Comparison of ENCODE assay signal across 12 cellular contexts in the genomic region with DNA sequence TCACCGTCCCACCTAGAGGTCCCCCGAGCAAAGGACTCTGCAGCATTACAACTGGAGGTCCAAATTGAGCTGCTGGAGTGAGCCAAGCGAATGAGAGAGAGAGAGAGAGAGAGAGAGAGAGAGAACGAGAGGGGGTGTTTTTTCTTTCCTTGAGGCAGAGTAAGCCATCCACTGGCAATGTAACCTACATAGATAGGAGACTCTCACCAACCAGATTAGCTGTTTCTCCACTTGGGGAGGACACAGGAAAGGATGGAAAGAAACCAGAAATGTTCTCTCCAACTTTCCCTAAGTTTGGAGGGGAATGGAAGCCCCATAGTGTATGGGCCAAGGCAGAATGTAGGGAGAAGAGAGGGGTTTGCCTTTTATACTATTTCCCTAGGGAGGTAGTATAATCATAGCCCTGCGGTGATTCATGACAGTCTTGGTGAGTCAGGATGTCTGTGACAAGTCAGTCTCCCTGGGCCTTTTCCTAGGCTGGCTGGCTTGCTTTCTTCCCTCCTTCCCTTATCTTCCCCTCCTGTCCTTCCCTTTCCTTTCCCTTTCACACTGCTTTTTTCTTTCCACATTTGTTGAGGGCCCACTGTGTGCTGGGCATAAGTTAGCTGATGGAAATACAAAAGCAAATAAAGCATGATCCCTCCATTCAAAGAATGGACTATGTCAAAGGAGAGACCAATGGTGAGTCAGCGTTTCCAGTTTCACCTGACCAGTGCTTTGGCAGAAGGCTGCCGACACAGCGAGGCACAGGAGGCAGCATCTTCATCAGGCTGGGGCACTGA. TPM values are rescaled to one million over a fixed set of nuclear protein-coding genes. Genes with fewer than 3 reads are reported as not detected.
A peak's percentile ranks its signal among the peaks of the same experiment; 100 is the strongest.
DNase-seq lines count a peak whose midpoint lies in the region; ATAC-seq, FAIRE-seq and TF ChIP-seq lines count a peak whose summit lies in the region.
"Had no signal": no experiment of that assay in that cellular context is flagged by ENCODE, and none has a peak within 500 bp of the region (broad histone marks: within the 10 kb centered on the region; RNA-seq: fewer than 3 reads in every experiment).

No MANE protein-coding gene starts in this region.

- H3K27ac ChIP-seq in A549: peak overlapping the region; percentile 40 to 75; a peak in 5 of 6 replicates
- H3K27ac ChIP-seq: upper lobe of left lung had no signal

- no peak for TF ChIP-seq RAD21 in A549 (conservative IDR thresholded peaks at IDR 0.05 in 1 of 2, IDR thresholded peaks at IDR 0.05 in 1 of 2)

- peak; percentile 97 to 98 for ATAC-seq in A549
- ATAC-seq in activated B cell treated with CpG ODN at 0.5 μM for 24 hours (ENCODE audit: low read depth): peak; percentile 49
- ATAC-seq in GM18502 (IDR thresholded peaks at IDR 0.05; ENCODE audit: poor library complexity, unreplicated experiment): no peak

- intact Hi-C loops in activated B cell treated with CpG ODN at 0.5 μM for 24 hours (cut with micrococcal nuclease): no loop called here

- peak overlapping the region; percentile 50 for H3K4me2 ChIP-seq in A549

- H3K4me3 Mint-ChIP-seq in activated B cell treated with CpG ODN at 0.5 μM for 24 hours: no peak overlapping the region

- no peaks in the 10 kb centered on the region for H3K9me3 ChIP-seq in A549
- H3K9me3 ChIP-seq: upper lobe of left lung had no signal

- POLR2A ChIA-PET in A549 (lab: Yijun Ruan, JAX): interaction anchor here (0.6 to 1.0 kb wide), 3 partner anchors 26 to 120 kb away, joined by 3 to 4 read pairs (median 3); partner anchors contain the start of gene PRPF38B
- POLR2A ChIA-PET in activated B cell treated with CpG ODN at 0.5 μM for 24 hours (lab: Charles Lee): no interaction called here

- TF ChIP-seq EP300 in A549 (IDR thresholded peaks at IDR 0.05): no peak

- DNase-seq in A549 (ENCODE audit: low read depth in 1 of 2, low spot score in 1 of 2) (peak; percentile 59 to 68), HCEC 1CT (peak; percentile 81), activated B cell treated with CpG ODN at 0.5 μM for 24 hours (no peak), hepatic stellate cell (ENCODE audit: low spot score) (peak; percentile 79), medulla oblongata (ENCODE audit: extremely low spot score) (no peak), SIG-M5 (lab: John Stamatoyannopoulos, UW) (no peak), middle frontal gyrus (ENCODE audit: extremely low spot score, low spot score) (no peak)
- DNase-seq: stimulated activated CD4-positive, alpha-beta T cell treated with anti-CD3 and anti-CD28 coated beads, Interleukin-12 subunit alpha, Interleukin-12 subunit beta, amount 100 ng/mL, for 4 hours; upper lobe of left lung had no signal

- TF ChIP-seq POLR2A in A549 (IDR thresholded peaks at IDR 0.05; ENCODE audit: low read length): no peak

- TF ChIP-seq CTCF in A549 (IDR thresholded peaks at IDR 0.05) (no peak), activated B cell treated with CpG ODN at 0.5 μM for 24 hours (IDR thresholded peaks at IDR 0.05) (no peak)

- peaks cover 19% of the 10 kb centered on the region for H3K4me1 ChIP-seq in A549
- H3K4me1 ChIP-seq: upper lobe of left lung had no signal

- no peaks in the 10 kb centered on the region for H3K4me1 Mint-ChIP-seq in activated B cell treated with CpG ODN at 0.5 μM for 24 hours

- no peak overlapping the region for H3K27ac Mint-ChIP-seq in activated B cell treated with CpG ODN at 0.5 μM for 24 hours
- H3K27ac Mint-ChIP-seq: activated T-helper 2 cell treated with anti-CD3 and anti-CD28 coated beads, Interferon-gamma antibody, Interleukin-2, Interleukin-4, amounts not matched to agents 10 μg/mL and 5 μg/mL and 100 μg/mL, durations not matched to agents 14 hours and 24 hours and 36 hours had no signal

- no peaks in the 10 kb centered on the region for H3K36me3 Mint-ChIP-seq in activated B cell treated with CpG ODN at 0.5 μM for 24 hours (ENCODE audit: low read depth)

- no peaks in the 10 kb centered on the region for H3K9me3 Mint-ChIP-seq in activated B cell treated with CpG ODN at 0.5 μM for 24 hours
- H3K9me3 Mint-ChIP-seq: activated T-helper 2 cell treated with anti-CD3 and anti-CD28 coated beads, Interferon-gamma antibody, Interleukin-2, Interleukin-4, amounts not matched to agents 10 μg/mL and 5 μg/mL and 100 μg/mL, durations not matched to agents 14 hours and 24 hours and 36 hours had no signal

- CTCF ChIA-PET in A549 (lab: Yijun Ruan, JAX): interaction anchor here (1.2 to 1.3 kb wide), 2 partner anchors 11 to 77 kb away, joined by 3 to 5 read pairs; no protein-coding TSS in a partner anchor
- CTCF ChIA-PET in activated B cell treated with CpG ODN at 0.5 μM for 24 hours (lab: Charles Lee): interaction anchor here (1.0 kb wide), 1 partner anchor 27 kb away, joined by 3 read pairs; the partner anchor contains the start of gene PRPF38B

- peaks cover 14% of the 10 kb centered on the region for H3K27me3 Mint-ChIP-seq in activated B cell treated with CpG ODN at 0.5 μM for 24 hours

- FAIRE-seq in A549 (lab: Jason Lieb, UNC): no peak

- no peak overlapping the region for H3K4me3 ChIP-seq in A549
- H3K4me3 ChIP-seq: upper lobe of left lung had no signal

- 33% methylated on average over 8 of the region's 8 CpGs for WGBS in A549 (ENCODE audit: missing lambda C conversion rate)

TF ChIP-seq in A549, 52 proteins besides CTCF, POLR2A, EP300 and RAD21:
- TF ChIP-seq CBX8 (IDR thresholded peaks at IDR 0.05) (no peak), HOXB5 (CRISPR knock-in tag; IDR thresholded peaks at IDR 0.05) (no peak), CEBPB (IDR thresholded peaks at IDR 0.05) (no peak), MAX (IDR thresholded peaks at IDR 0.05) (peak; percentile 41), MAFK (IDR thresholded peaks at IDR 0.05; ENCODE audit: partially characterized antibody) (peak; percentile 95), FOSL2 (IDR thresholded peaks at IDR 0.05) (peak; percentile 42; the same call in 1 of the 2 replicates), FOSL2 (CRISPR knock-in tag; IDR thresholded peaks at IDR 0.05) (peak; percentile 72)
- TF ChIP-seq, protein P1, sequence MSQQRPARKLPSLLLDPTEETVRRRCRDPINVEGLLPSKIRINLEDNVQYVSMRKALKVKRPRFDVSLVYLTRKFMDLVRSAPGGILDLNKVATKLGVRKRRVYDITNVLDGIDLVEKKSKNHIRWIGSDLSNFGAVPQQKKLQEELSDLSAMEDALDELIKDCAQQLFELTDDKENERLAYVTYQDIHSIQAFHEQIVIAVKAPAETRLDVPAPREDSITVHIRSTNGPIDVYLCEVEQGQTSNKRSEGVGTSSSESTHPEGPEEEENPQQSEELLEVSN (IDR thresholded peaks at IDR 0.05; ENCODE audit: borderline replicate concordance, low read depth): peak; percentile 58; the same call in 1 of the 2 replicates

RNA-seq across cellular contexts. Expression of gene FNDC7, which starts 7.1 kb away (rescaled TPM):
- polyA plus RNA-seq in A549 (2011; rRNA removed) (not detected in 2 replicates), A549 (2017; fragmentation: RNase III; extraction: RNeasy Plus Mini Kit Qiagen cat#74134 plus additional on column Dnase treatment) (0.03 TPM in 1 of 3 replicates, not detected in the others)
- 0.03 TPM in 1 of 2 replicates, not detected in the other for polyA plus RNA-seq in A549 (2012; cell fraction: cytosol; rRNA removed)
- polyA plus RNA-seq in A549 (2012; cell fraction: nucleus; rRNA removed): 0.06 TPM in 1 of 2 replicates, not detected in the other
- polyA minus RNA-seq in A549 (2011; rRNA and poly(A)+ RNA removed): 0.19 TPM in 1 of 2 replicates, not detected in the other
- not detected in 2 replicates for total RNA-seq in activated B cell treated with CpG ODN at 0.5 μM for 24 hours
- total RNA-seq: activated T-helper 2 cell treated with anti-CD3 and anti-CD28 coated beads, Interferon-gamma antibody, Interleukin-2, Interleukin-4, amounts not matched to agents 10 μg/mL and 5 μg/mL and 100 μg/mL, durations not matched to agents 14 hours and 24 hours and 36 hours; SK-MEL-5 had no signal

RNA-seq across cellular contexts. Expression of gene STXBP3, which starts 26.6 kb away (rescaled TPM):
- polyA plus RNA-seq in A549 (2011; rRNA removed) (28.1 and 44.8 TPM in 2 replicates), A549 (2017; fragmentation: RNase III; extraction: RNeasy Plus Mini Kit Qiagen cat#74134 plus additional on column Dnase treatment) (30.4 to 43.1 TPM (median 31.7 TPM) in 3 replicates)
- polyA plus RNA-seq in A549 (2012; cell fraction: cytosol; rRNA removed): 6.3 and 8.0 TPM in 2 replicates
- polyA plus RNA-seq in A549 (2012; cell fraction: nucleus; rRNA removed): 4.1 and 5.6 TPM in 2 replicates
- polyA minus RNA-seq in A549 (2011; rRNA and poly(A)+ RNA removed): 13.7 and 17.2 TPM in 2 replicates
- total RNA-seq in activated B cell treated with CpG ODN at 0.5 μM for 24 hours: 46.4 and 50.2 TPM in 2 replicates

RNA-seq across cellular contexts. Expression of gene PRPF38B, which starts 27.7 kb away (rescaled TPM):
- 25.8 and 41.6 TPM in 2 replicates for polyA plus RNA-seq in A549 (2011; rRNA removed)
- 11.4 and 12.6 TPM in 2 replicates for polyA plus RNA-seq in A549 (2012; cell fraction: cytosol; rRNA removed)
- polyA plus RNA-seq in A549 (2012; cell fraction: nucleus; rRNA removed): 19.4 and 25.4 TPM in 2 replicates
- polyA plus RNA-seq in A549 (2017; fragmentation: RNase III; extraction: RNeasy Plus Mini Kit Qiagen cat#74134 plus additional on column Dnase treatment): 34.9 to 38.8 TPM (median 36.8 TPM) in 3 replicates
- 10.9 and 12.8 TPM in 2 replicates for polyA minus RNA-seq in A549 (2011; rRNA and poly(A)+ RNA removed)
- 77.3 and 88.1 TPM in 2 replicates for total RNA-seq in activated B cell treated with CpG ODN at 0.5 μM for 24 hours

RNA-seq across cellular contexts. Expression of gene HENMT1, which starts 59.0 kb away (rescaled TPM):
- 8.7 and 9.7 TPM in 2 replicates for polyA plus RNA-seq in A549 (2011; rRNA removed)
- polyA plus RNA-seq in A549 (2012; cell fraction: cytosol; rRNA removed): 2.5 and 2.6 TPM in 2 replicates
- polyA plus RNA-seq in A549 (2012; cell fraction: nucleus; rRNA removed): 0.94 and 1.3 TPM in 2 replicates
- polyA plus RNA-seq in A549 (2017; fragmentation: RNase III; extraction: RNeasy Plus Mini Kit Qiagen cat#74134 plus additional on column Dnase treatment): 6.8 to 10.3 TPM (median 8.1 TPM) in 3 replicates
- 2.1 and 2.3 TPM in 2 replicates for polyA minus RNA-seq in A549 (2011; rRNA and poly(A)+ RNA removed)
- total RNA-seq in activated B cell treated with CpG ODN at 0.5 μM for 24 hours: 6.1 and 6.4 TPM in 2 replicates
- total RNA-seq: SK-MEL-5 had no signal

Comparison
In these comparisons a context has a peak if more than half of its experiments do, and no peak if none do; other contexts are left out.
1. DNase-seq: peak in A549 (2 of 2), HCEC 1CT (single experiment) and hepatic stellate cell (single experiment); none in activated B cell treated with CpG ODN at 0.5 μM for 24 hours (single experiment), medulla oblongata (single experiment), SIG-M5 (single experiment) and middle frontal gyrus (single experiment).